ENCODE assay signal across 21 cellular contexts in the genomic region with DNA sequence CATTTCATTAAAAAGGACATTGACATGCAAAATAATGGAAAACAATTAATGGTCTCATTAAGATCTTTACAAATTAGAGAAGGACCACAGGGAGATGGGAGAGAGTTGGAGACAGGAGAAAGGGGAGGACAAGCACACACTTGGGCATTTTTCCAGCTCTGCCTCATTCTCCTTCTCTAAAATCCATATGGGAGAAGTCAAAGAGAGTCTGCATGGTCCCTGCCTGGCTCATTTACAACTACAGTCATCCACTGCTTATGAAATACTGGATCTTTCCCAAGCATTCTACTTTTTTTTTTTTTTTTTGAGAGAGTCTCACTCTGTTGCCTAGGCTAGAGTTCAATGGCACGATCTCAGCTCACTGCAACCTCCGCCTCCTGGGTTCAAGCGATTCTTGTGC.
"Had no signal": no experiment of that assay in that cellular context is flagged by ENCODE, and none has a peak within 500 bp of the region (broad histone marks: within the 10 kb centered on the region; RNA-seq: fewer than 3 reads in every experiment).

No MANE protein-coding gene starts in this region.

- H3K27me3 ChIP-seq: ascending aorta, left lung, vagina had no signal

- H3K36me3 ChIP-seq: ascending aorta, left lung, prostate gland, vagina, WERI-Rb-1 had no signal

- H3K9me3 ChIP-seq: ascending aorta, left lung, prostate gland, vagina had no signal

- ATAC-seq: activated T-cell treated with anti-CD3 and anti-CD28 coated beads, Interleukin-2, amount 50 U/mL, for 72 hours; left lung; right cardiac atrium had no signal

- H3K27ac Mint-ChIP-seq: activated T-cell treated with anti-CD3 and anti-CD28 coated beads, Interleukin-2, amount 50 U/mL, for 72 hours; stimulated activated naive CD8-positive, alpha-beta T cell treated with anti-CD3 and anti-CD28 coated beads, Interleukin-15, Interleukin-2, amounts not matched to agents 100 ng/mL and 50 ng/mL, for 24 hours had no signal

- H3K4me1 ChIP-seq: ascending aorta, left lung, prostate gland, vagina had no signal

- H3K27ac ChIP-seq: ascending aorta, left lung, prostate gland, skin epidermis, vagina, WERI-Rb-1 had no signal

- DNase-seq: activated CD4-positive, alpha-beta T cell treated with anti-CD3 and anti-CD28 coated beads for 1 hour; activated effector memory CD4-positive, alpha-beta T cell treated with anti-CD3 and anti-CD28 coated beads, Interleukin-2, amount 50 U/mL, for 16 hours; activated naive CD4-positive, alpha-beta T cell treated with anti-CD3 and anti-CD28 coated beads, Interleukin-2, amount 50 U/mL, for 16 hours; activated T-cell treated with anti-CD3 and anti-CD28 coated beads, Interleukin-2, amount 50 U/mL, for 72 hours; dermis blood vessel endothelial cell; effector memory CD4-positive, alpha-beta T cell; glutamatergic neuron; hypothalamus; left lung; mammary epithelial cell; right cardiac atrium; stimulated activated CD4-positive, alpha-beta T cell treated with anti-CD3 and anti-CD28 coated beads, Interleukin-15, amount 100 ng/mL, for 24 hours; stimulated activated CD4-positive, alpha-beta T cell treated with anti-CD3 and anti-CD28 coated beads, Interleukin-2, amount 100 ng/mL, for 48 hours; trophoblast cell; WERI-Rb-1 had no signal

- H3K4me3 Mint-ChIP-seq: activated T-cell treated with anti-CD3 and anti-CD28 coated beads, Interleukin-2, amount 50 U/mL, for 72 hours; neural crest cell; stimulated activated naive CD8-positive, alpha-beta T cell treated with anti-CD3 and anti-CD28 coated beads, Interleukin-15, Interleukin-2, amounts not matched to agents 100 ng/mL and 50 ng/mL, for 24 hours had no signal

- H3K4me3 ChIP-seq: ascending aorta, left lung, prostate gland, skin epidermis, vagina had no signal
